In genomic region chr12:57754411-57755193, GRCh38 we compare ENCODE assay signal across 8 cellular contexts.
DNase-seq lines count a peak whose midpoint lies in the region; ATAC-seq and TF ChIP-seq lines count a peak whose summit lies in the region.

Gene MARCHF9 (plus strand): TSS chr12:57755103. CDS start chr12:57755529, 426 bp downstream.

- H3K27ac ChIP-seq in VCaP = peak within 1 kb of the TSS; percentile 90

- TF ChIP-seq CTCF in GM10266 (IDR thresholded peaks at IDR 0.05; ENCODE audit: control insufficient read depth, insufficient read depth, low read depth, missing control alignments) (no peak), VCaP (conservative IDR thresholded peaks at IDR 0.05) (no peak)

- in situ Hi-C loops in T47D (cut with HindIII; ENCODE audit: low pct_unique_long_range_greater_than_20kb, low sequenced_read_pairs) = no loop called here

- DNase-seq in GM10266 (ENCODE audit: extremely low spot score) = peak; percentile 92
- peak; percentile 29 for DNase-seq in NCI-H2081 treated with DMSO at 0.1 percent for 48 hours (lab: John Stamatoyannopoulos, UW)
- DNase-seq in T47D (ENCODE audit: low read depth in 1 of 2, low spot score in 1 of 2) = peak; percentile 94 to 98
- peak; percentile 54 for DNase-seq in kidney glomerular epithelial cell (lab: John Stamatoyannopoulos, UW)
- peak; percentile 75 for DNase-seq in stimulated activated CD4-positive, alpha-beta T cell treated with anti-CD3 and anti-CD28 coated beads, Interleukin-1b, Interleukin-23, amount 100 ng/mL, for 4 hours (ENCODE audit: low read depth in 2 of 2)

- peak; percentile 37 for ATAC-seq in HG02759 (IDR thresholded peaks at IDR 0.05; ENCODE audit: unreplicated experiment)
- no peak for ATAC-seq in HG03457 (IDR thresholded peaks at IDR 0.05; ENCODE audit: unreplicated experiment)

Comparison
In these comparisons a context has a peak if more than half of its experiments do, and no peak if none do; other contexts are left out.
1. DNase-seq: peak in every context shown above with its lines; median percentile 96 in T47D; 92 in GM10266; 75 in stimulated activated CD4-positive, alpha-beta T cell treated with anti-CD3 and anti-CD28 coated beads, Interleukin-1b, Interleukin-23, amount 100 ng/mL, for 4 hours; 54 in kidney glomerular epithelial cell; 29 in NCI-H2081 treated with DMSO at 0.1 percent for 48 hours.